In the genomic region with DNA sequence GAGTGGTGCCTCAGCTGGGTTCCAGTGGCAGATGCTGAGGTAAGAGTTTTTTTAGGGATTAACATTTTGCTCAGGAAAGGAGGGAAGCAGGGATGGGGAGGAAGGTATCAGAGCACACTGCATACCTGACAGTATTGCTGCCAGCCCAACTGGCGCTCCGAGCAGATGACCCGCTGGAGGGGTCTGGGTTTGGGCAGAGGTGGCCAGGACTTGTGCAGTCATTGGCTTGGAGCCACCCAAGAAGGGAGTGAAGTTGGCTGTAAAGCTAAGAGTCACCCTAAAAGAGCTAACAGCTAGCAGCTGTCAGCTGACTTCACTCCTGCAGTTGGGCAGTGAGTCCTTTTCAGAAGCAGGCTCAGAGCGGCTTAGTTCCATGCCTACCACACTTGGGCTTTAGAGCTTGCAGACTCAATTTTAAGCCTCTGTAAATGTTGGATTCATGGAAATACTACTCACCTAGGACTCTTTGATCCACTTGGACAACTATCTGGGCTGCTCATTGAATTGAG, we compare ENCODE assay signal across 13 cellular contexts. TPM values are rescaled to one million over a fixed set of nuclear protein-coding genes. Genes with fewer than 3 reads are reported as not detected.
"Had no signal": no experiment of that assay in that cellular context is flagged by ENCODE, and none has a peak within 500 bp of the region (broad histone marks: within the 10 kb centered on the region; RNA-seq: fewer than 3 reads in every experiment).

No MANE protein-coding gene starts in this region.

- H3K36me3 ChIP-seq: left lung, thoracic aorta had no signal

- ATAC-seq: activated CD4-positive, CD25-positive, alpha-beta regulatory T cell treated with anti-CD3 and anti-CD28 coated beads, Interleukin-2, amount 50 U/mL, for 24 hours; esophagus mucosa; left lung; mucosa of descending colon; natural killer cell treated with Interleukin-12 subunit alpha and Interleukin-12 subunit beta and Interleukin-15 and Interleukin-18, amount 100 ng/mL, for 72 hours; sciatic nerve had no signal

- DNase-seq: activated CD4-positive, alpha-beta T cell treated with anti-CD3 and anti-CD28 coated beads, Interleukin-2, amount 50 U/mL, for 1 hour; activated naive CD4-positive, alpha-beta T cell treated with anti-CD3 and anti-CD28 coated beads, Interleukin-2, amount 50 U/mL, for 16 hours; activated T-cell treated with anti-CD3 and anti-CD28 coated beads, Interleukin-2, amount 50 U/mL, for 1 hour; hippocampal formation; left lung; mucosa of descending colon; occipital lobe had no signal

- H3K27ac ChIP-seq: left lung had no signal

- H3K9me3 ChIP-seq: mucosa of descending colon, thoracic aorta had no signal

- H3K4me3 ChIP-seq: left lung, mucosa of descending colon, thoracic aorta had no signal

RNA-seq across cellular contexts. Expression of a gene that starts 5.8 kb away (rescaled TPM):
- total RNA-seq: activated CD8-positive, alpha-beta memory T cell treated with anti-CD3 and anti-CD28 coated beads for 36 hours had no signal
